8 cellular contexts compared by ENCODE assay signal in the genomic region with DNA sequence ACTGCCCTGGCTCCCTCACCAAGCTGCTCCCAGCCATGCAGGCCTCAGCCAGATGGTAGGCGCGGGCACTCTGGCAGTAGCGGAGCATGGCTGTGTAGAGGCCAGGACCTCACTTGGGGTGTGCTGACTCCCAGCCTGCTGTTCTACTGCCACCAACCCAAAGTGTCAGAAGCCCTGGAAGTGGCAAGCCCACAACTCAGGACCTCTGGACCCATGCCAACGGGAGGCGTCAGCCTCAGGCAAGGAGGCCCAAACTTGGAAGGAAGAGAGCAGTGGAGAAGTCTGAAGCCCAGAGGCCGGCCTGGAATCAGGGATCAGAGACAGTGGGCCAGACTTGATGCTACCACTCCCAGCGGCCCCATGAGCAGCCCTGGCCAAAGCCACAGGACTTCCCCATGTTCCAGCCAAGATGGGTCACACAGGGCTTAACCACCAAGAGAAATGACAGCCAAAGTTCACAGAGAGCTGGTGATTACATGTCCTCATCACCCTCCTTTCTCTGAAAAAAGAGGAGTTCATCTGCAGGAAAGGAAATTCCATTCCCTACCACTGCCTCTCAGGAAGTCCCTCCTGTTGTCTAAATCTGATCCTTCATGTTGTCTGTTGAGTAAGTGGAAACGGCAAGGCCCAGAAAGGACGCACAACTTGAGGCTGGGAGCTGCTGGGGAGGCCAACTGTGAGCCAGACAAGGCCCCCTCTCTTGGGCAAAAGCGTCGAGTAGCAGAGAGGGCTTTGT. TPM values are rescaled to one million over a fixed set of nuclear protein-coding genes. Genes with fewer than 3 reads are reported as not detected.
DNase-seq lines count a peak whose midpoint lies in the region; ATAC-seq and TF ChIP-seq lines count a peak whose summit lies in the region.

No MANE protein-coding gene starts in this region.

- H3K9me3 Mint-ChIP-seq in CD8-positive, alpha-beta memory T cell = peaks cover 0 to 2% (median 0%) of the 10 kb centered on the region in 5 donors
- H3K9me3 Mint-ChIP-seq in stimulated activated memory B cell treated with anti-CD40 and anti-IgM and Interleukin-4, amounts not matched to agents 10 μg/mL and 1 μg/mL and 100 μg/mL, for 72 hours = no peaks in the 10 kb centered on the region

- intact Hi-C loops in ovary (cut with DNase I) = no loop called here

- H3K4me1 ChIP-seq in CD8-positive, alpha-beta memory T cell (ENCODE audit: insufficient read depth, low read length) = peaks cover 89% of the 10 kb centered on the region
- peaks cover 38% of the 10 kb centered on the region for H3K4me1 ChIP-seq in ovary (ENCODE audit: insufficient read depth)

- H3K36me3 ChIP-seq in CD8-positive, alpha-beta memory T cell (ENCODE audit: insufficient read depth, low read length) = no peaks in the 10 kb centered on the region
- H3K36me3 ChIP-seq in ovary = no peaks in the 10 kb centered on the region

- H3K27ac ChIP-seq in CD8-positive, alpha-beta memory T cell (ENCODE audit: low read depth, low read length) = no peak overlapping the region
- peak overlapping the region; percentile 1 to 58 for H3K27ac ChIP-seq in ovary

- no peak overlapping the region for H3K4me3 ChIP-seq in CD8-positive, alpha-beta memory T cell (ENCODE audit: low read length)
- H3K4me3 ChIP-seq in ovary = no peak overlapping the region

- H3K4me3 Mint-ChIP-seq in CD8-positive, alpha-beta memory T cell = no peak overlapping the region
- no peak overlapping the region for H3K4me3 Mint-ChIP-seq in stimulated activated memory B cell treated with anti-CD40 and anti-IgM and Interleukin-4, amounts not matched to agents 10 μg/mL and 1 μg/mL and 100 μg/mL, for 72 hours

- H3K27ac Mint-ChIP-seq in CD8-positive, alpha-beta memory T cell = peak overlapping the region; percentile 34 to 95 (median 80)
- no peak overlapping the region for H3K27ac Mint-ChIP-seq in stimulated activated memory B cell treated with anti-CD40 and anti-IgM and Interleukin-4, amounts not matched to agents 10 μg/mL and 1 μg/mL and 100 μg/mL, for 72 hours

- 67 to 70% (median 68%) methylated on average over 11 of the region's 11 CpGs for WGBS in ovary, 3 donors

- no peak for TF ChIP-seq EP300 in ovary (IDR thresholded peaks at IDR 0.05)

- H3K4me1 Mint-ChIP-seq in CD8-positive, alpha-beta memory T cell = peaks cover 65 to 92% (median 73%) of the 10 kb centered on the region in 3 donors
- H3K4me1 Mint-ChIP-seq in stimulated activated memory B cell treated with anti-CD40 and anti-IgM and Interleukin-4, amounts not matched to agents 10 μg/mL and 1 μg/mL and 100 μg/mL, for 72 hours = peaks cover 45% of the 10 kb centered on the region

- no peaks in the 10 kb centered on the region for H3K27me3 ChIP-seq in CD8-positive, alpha-beta memory T cell (ENCODE audit: insufficient read depth, low read length, poor library complexity, severe bottlenecking)
- no peaks in the 10 kb centered on the region for H3K27me3 ChIP-seq in ovary

- CTCF ChIA-PET in CD8-positive, alpha-beta memory T cell (lab: Charles Lee) = no interaction called here

- no peaks in the 10 kb centered on the region for H3K9me3 ChIP-seq in CD8-positive, alpha-beta memory T cell (ENCODE audit: low read length)
- no peaks in the 10 kb centered on the region for H3K9me3 ChIP-seq in ovary

- no peak for TF ChIP-seq POLR2A in ovary (IDR thresholded peaks at IDR 0.05)

- no peak for DNase-seq in CD8-positive, alpha-beta memory T cell
- DNase-seq in NCI-H69 (lab: John Stamatoyannopoulos, UW) (peak; percentile 16), fibroblast of gingiva (ENCODE audit: low read depth) (peak; percentile 53), ovary (peak; percentile 48 to 62 (median 52)), pons (ENCODE audit: low spot score) (no peak), epidermal melanocyte (ENCODE audit: insufficient read length, low spot score) (no peak)

- ATAC-seq in HG03521 (IDR thresholded peaks at IDR 0.05; ENCODE audit: unreplicated experiment) = no peak
- ATAC-seq in stimulated activated memory B cell treated with anti-CD40 and anti-IgM and Interleukin-4, amounts not matched to agents 10 μg/mL and 1 μg/mL and 100 μg/mL, for 72 hours = no peak

- peaks cover 1 to 3% of the 10 kb centered on the region in 2 donors for H3K27me3 Mint-ChIP-seq in CD8-positive, alpha-beta memory T cell
- H3K27me3 Mint-ChIP-seq in stimulated activated memory B cell treated with anti-CD40 and anti-IgM and Interleukin-4, amounts not matched to agents 10 μg/mL and 1 μg/mL and 100 μg/mL, for 72 hours = no peaks in the 10 kb centered on the region

- TF ChIP-seq CTCF in ovary (IDR thresholded peaks at IDR 0.05) = no peak

- POLR2A ChIA-PET in CD8-positive, alpha-beta memory T cell (lab: Charles Lee) = no interaction called here

- H3K36me3 Mint-ChIP-seq in CD8-positive, alpha-beta memory T cell = peaks cover 0 to 6% (median 0%) of the 10 kb centered on the region in 3 donors
- H3K36me3 Mint-ChIP-seq in stimulated activated memory B cell treated with anti-CD40 and anti-IgM and Interleukin-4, amounts not matched to agents 10 μg/mL and 1 μg/mL and 100 μg/mL, for 72 hours = no peaks in the 10 kb centered on the region

RNA-seq across cellular contexts. Expression of gene ARRB1, which starts 4.4 kb away (rescaled TPM):
- 10 to 100 TPM in 1 of 2 experiments, 1 to 10 TPM in 1; 9.9 to 10.6 TPM for total RNA-seq in CD8-positive, alpha-beta memory T cell
- polyA plus RNA-seq in CD8-positive, alpha-beta memory T cell = 5.5 TPM
- total RNA-seq in ovary = 10 to 100 TPM; 16.5 to 68.0 (median 30.6) TPM
- 10 to 100 TPM; 15.2 to 27.2 TPM for polyA plus RNA-seq in ovary

RNA-seq across cellular contexts. Expression of gene RPS3, which starts 52.2 kb away (rescaled TPM):
- total RNA-seq in CD8-positive, alpha-beta memory T cell = 1,000 to 10,000 TPM; 3,916 to 3,935 TPM
- polyA plus RNA-seq in CD8-positive, alpha-beta memory T cell = 4,910 TPM
- 1,000 to 10,000 TPM; 4,127 to 7,276 (median 5,342) TPM for total RNA-seq in ovary
- 1,000 to 10,000 TPM; 3,268 to 7,073 TPM for polyA plus RNA-seq in ovary

Comparison
In these comparisons a context has a peak if more than half of its experiments do, and no peak if none do; other contexts are left out.
1. DNase-seq: peak in NCI-H69 (single experiment), fibroblast of gingiva (single experiment) and ovary (5 of 5); none in CD8-positive, alpha-beta memory T cell (0 of 5), pons (single experiment) and epidermal melanocyte (single experiment).